Comparison of ENCODE assay signal across 22 cellular contexts in genomic region chr6:139112561-139112960, GRCh38. TPM values are rescaled to one million over a fixed set of nuclear protein-coding genes. Genes with fewer than 3 reads are reported as not detected.
DNase-seq lines count a peak whose midpoint lies in the region; ATAC-seq and TF ChIP-seq lines count a peak whose summit lies in the region.
"Had no signal": no experiment of that assay in that cellular context is flagged by ENCODE, and none has a peak within 500 bp of the region (broad histone marks: within the 10 kb centered on the region; RNA-seq: fewer than 3 reads in every experiment).

No MANE protein-coding gene starts in this region.

- no peak overlapping the region for H3K4me3 ChIP-seq in trophoblast cell (ENCODE audit: low read depth, low read length)
- H3K4me3 ChIP-seq: adrenal gland, neural progenitor cell, prostate gland, skin epidermis, suprapubic skin had no signal

- H3K27ac Mint-ChIP-seq in activated naive CD8-positive, alpha-beta T cell treated with anti-CD3 and anti-CD28 coated beads, Interleukin-2, amount 50 U/mL, for 24 hours = peak overlapping the region; percentile 47
- H3K27ac Mint-ChIP-seq: neural progenitor cell had no signal

- peak overlapping the region; percentile 52 for H3K4me3 Mint-ChIP-seq in activated T-cell treated with anti-CD3 and anti-CD28 coated beads, Interleukin-2, amount 50 U/mL, for 4 hours
- H3K4me3 Mint-ChIP-seq in activated naive CD8-positive, alpha-beta T cell treated with anti-CD3 and anti-CD28 coated beads, Interleukin-2, amount 50 U/mL, for 24 hours = peak overlapping the region; percentile 55
- H3K4me3 Mint-ChIP-seq: CD14-positive monocyte, neural progenitor cell had no signal

- H2BK120ac ChIP-seq in trophoblast cell (ENCODE audit: insufficient read depth, low read length, poor library complexity) = peak overlapping the region; percentile 80

- no peak overlapping the region for H3K4ac ChIP-seq in trophoblast cell (ENCODE audit: low read depth, low read length)

- H4K12ac ChIP-seq in trophoblast cell (ENCODE audit: low read depth, low read length) = no peak overlapping the region

- H4K8ac ChIP-seq in trophoblast cell (ENCODE audit: low read depth, low read length) = no peak overlapping the region

- H3K23ac ChIP-seq in trophoblast cell (ENCODE audit: low read length) = no peak overlapping the region

- CTCF ChIA-PET in RWPE1 (lab: Yijun Ruan, JAX) = no interaction called here

- H3K9ac ChIP-seq in trophoblast cell (ENCODE audit: low read length) = no peak overlapping the region
- H3K9ac ChIP-seq: neural progenitor cell had no signal

- H3K36me3 Mint-ChIP-seq in activated T-cell treated with anti-CD3 and anti-CD28 coated beads, Interleukin-2, amount 50 U/mL, for 4 hours (ENCODE audit: insufficient read depth) = no peaks in the 10 kb centered on the region
- H3K36me3 Mint-ChIP-seq in activated naive CD8-positive, alpha-beta T cell treated with anti-CD3 and anti-CD28 coated beads, Interleukin-2, amount 50 U/mL, for 24 hours (ENCODE audit: low read depth) = no peaks in the 10 kb centered on the region
- H3K36me3 Mint-ChIP-seq: CD14-positive monocyte, neural progenitor cell had no signal

- no peak overlapping the region for H2AFZ ChIP-seq in trophoblast cell (ENCODE audit: insufficient read depth, low read length, poor library complexity)
- H2AFZ ChIP-seq: neural progenitor cell had no signal

- H2AK5ac ChIP-seq in trophoblast cell (ENCODE audit: low read length) = no peak overlapping the region

- POLR2A ChIA-PET in RWPE1 (lab: Yijun Ruan, JAX; ENCODE audit: low non-redundant PET) = interaction anchor here (0.6 kb wide), 1 partner anchor 68 kb away, joined by 3 read pairs; no protein-coding TSS in a partner anchor

- no peaks in the 10 kb centered on the region for H3K9me3 Mint-ChIP-seq in activated T-cell treated with anti-CD3 and anti-CD28 coated beads, Interleukin-2, amount 50 U/mL, for 4 hours
- no peaks in the 10 kb centered on the region for H3K9me3 Mint-ChIP-seq in activated naive CD8-positive, alpha-beta T cell treated with anti-CD3 and anti-CD28 coated beads, Interleukin-2, amount 50 U/mL, for 24 hours
- H3K9me3 Mint-ChIP-seq: CD14-positive monocyte, neural progenitor cell had no signal

- no peaks in the 10 kb centered on the region for H3K27me3 Mint-ChIP-seq in activated T-cell treated with anti-CD3 and anti-CD28 coated beads, Interleukin-2, amount 50 U/mL, for 4 hours (ENCODE audit: low read depth)
- H3K27me3 Mint-ChIP-seq in activated naive CD8-positive, alpha-beta T cell treated with anti-CD3 and anti-CD28 coated beads, Interleukin-2, amount 50 U/mL, for 24 hours = no peaks in the 10 kb centered on the region

- peak overlapping the region; percentile 68 for H2BK5ac ChIP-seq in trophoblast cell (ENCODE audit: low read depth, low read length, poor library complexity)

- no peaks in the 10 kb centered on the region for H3K27me3 ChIP-seq in trophoblast cell (ENCODE audit: insufficient read depth, low read length)
- H3K27me3 ChIP-seq: adrenal gland, neural progenitor cell, suprapubic skin had no signal

- no peak for TF ChIP-seq CTCF in RWPE1 (conservative IDR thresholded peaks at IDR 0.05; ENCODE audit: low read depth)

- WGBS in trophoblast cell (ENCODE audit: extremely low coverage, insufficient coverage, insufficient read length) = no CpG with 5 or more reads among the region's 7 CpGs

- no peak for DNase-seq in activated T-cell treated with anti-CD3 and anti-CD28 coated beads, Interleukin-2, amount 50 U/mL, for 4 hours
- DNase-seq in activated T-cell treated with anti-CD3 and anti-CD28 coated beads, Interleukin-2, amount 50 U/mL, for 48 hours = no peak
- DNase-seq in RWPE1 (ENCODE audit: low spot score) (peak; percentile 4), trophoblast cell (peak; percentile 22 to 52), T1000 (lab: John Stamatoyannopoulos, UW) (no peak), COLO668 (lab: John Stamatoyannopoulos, UW; ENCODE audit: unreplicated experiment) (no peak)
- no peak for DNase-seq in activated naive CD8-positive, alpha-beta T cell treated with anti-CD3 and anti-CD28 coated beads, Interleukin-2, amount 50 U/mL, for 24 hours
- DNase-seq: adrenal gland; HCEC 1CT; midbrain; NCI-H1092 treated with DMSO at 0.1 percent for 48 hours; NCI-H2081; NCI-H510A; SHP77; stimulated activated CD4-positive, alpha-beta T cell treated with anti-CD3 and anti-CD28 coated beads, Interleukin-4, amount 100 ng/mL, for 4 hours had no signal

- H4K91ac ChIP-seq in trophoblast cell (ENCODE audit: low read depth, low read length) = peak overlapping the region; percentile 83

- no peak overlapping the region for H3K4me2 ChIP-seq in trophoblast cell (ENCODE audit: low read length)
- H3K4me2 ChIP-seq: neural progenitor cell had no signal

- H3K79me1 ChIP-seq in trophoblast cell (ENCODE audit: low read length) = peaks cover 4% of the 10 kb centered on the region

- H3K4me1 Mint-ChIP-seq in activated T-cell treated with anti-CD3 and anti-CD28 coated beads, Interleukin-2, amount 50 U/mL, for 4 hours (ENCODE audit: low read depth) = peaks cover 79% of the 10 kb centered on the region
- peaks cover 59% of the 10 kb centered on the region for H3K4me1 Mint-ChIP-seq in activated naive CD8-positive, alpha-beta T cell treated with anti-CD3 and anti-CD28 coated beads, Interleukin-2, amount 50 U/mL, for 24 hours
- H3K4me1 Mint-ChIP-seq: neural progenitor cell had no signal

- peak overlapping the region; percentile 66 for H3K14ac ChIP-seq in trophoblast cell (ENCODE audit: low read length)

- H3K9me3 ChIP-seq in trophoblast cell (ENCODE audit: insufficient read depth, low read depth, low read length) = no peaks in the 10 kb centered on the region
- H3K9me3 ChIP-seq: adrenal gland, prostate gland, suprapubic skin had no signal

- H3K27ac ChIP-seq in RWPE1 (no peak overlapping the region), trophoblast cell (ENCODE audit: low read depth, low read length) (peak overlapping the region; percentile 74)
- H3K27ac ChIP-seq: adrenal gland, neural progenitor cell, prostate gland, suprapubic skin had no signal

- no peak overlapping the region for H3K18ac ChIP-seq in trophoblast cell (ENCODE audit: low read length)

- H3K4me1 ChIP-seq in trophoblast cell (ENCODE audit: control insufficient read depth in 1 of 2, insufficient read depth in 2 of 2, low read length in 2 of 2) = peaks cover 0 to 2% of the 10 kb centered on the region in 2 experiments
- H3K4me1 ChIP-seq: adrenal gland, neural progenitor cell, prostate gland had no signal

- no peaks in the 10 kb centered on the region for H3K79me2 ChIP-seq in trophoblast cell (ENCODE audit: control insufficient read depth, insufficient read depth, low read length, poor library complexity)

- H3K36me3 ChIP-seq in trophoblast cell (ENCODE audit: control insufficient read depth in 1 of 2, insufficient read depth in 2 of 2, low read length in 2 of 2) = no peaks in the 10 kb centered on the region
- H3K36me3 ChIP-seq: adrenal gland, neural progenitor cell, prostate gland, suprapubic skin had no signal

- no peak for ATAC-seq in activated T-cell treated with anti-CD3 and anti-CD28 coated beads, Interleukin-2, amount 50 U/mL, for 4 hours
- ATAC-seq in activated naive CD8-positive, alpha-beta T cell treated with anti-CD3 and anti-CD28 coated beads, Interleukin-2, amount 50 U/mL, for 24 hours = no peak
- no peak for ATAC-seq in GM19395 (IDR thresholded peaks at IDR 0.05; ENCODE audit: unreplicated experiment)
- ATAC-seq: left lobe of liver had no signal

- peak overlapping the region; percentile 87 for H2BK12ac ChIP-seq in trophoblast cell (ENCODE audit: low read length)

RNA-seq across cellular contexts. Expression of gene HECA, which starts 22.3 kb away (rescaled TPM):
- 10 to 100 TPM; 54.4 to 65.7 (median 57.5) TPM for total RNA-seq in activated T-cell treated with anti-CD3 and anti-CD28 coated beads, Interleukin-2, amount 50 U/mL, for 4 hours
- 16.9 and 17.2 TPM in 2 replicates for polyA plus RNA-seq in trophoblast cell (2013)

Comparison
In these comparisons a context has a peak if more than half of its experiments do, and no peak if none do; other contexts are left out.
1. DNase-seq: peak in RWPE1 (single experiment) and trophoblast cell (2 of 2); none in activated T-cell treated with anti-CD3 and anti-CD28 coated beads, Interleukin-2, amount 50 U/mL, for 4 hours (single experiment), activated T-cell treated with anti-CD3 and anti-CD28 coated beads, Interleukin-2, amount 50 U/mL, for 48 hours (0 of 2), activated naive CD8-positive, alpha-beta T cell treated with anti-CD3 and anti-CD28 coated beads, Interleukin-2, amount 50 U/mL, for 24 hours (single experiment), T1000 (single experiment) and COLO668 (single experiment).